Comparison of ENCODE assay signal across 32 cellular contexts in the genomic region with DNA sequence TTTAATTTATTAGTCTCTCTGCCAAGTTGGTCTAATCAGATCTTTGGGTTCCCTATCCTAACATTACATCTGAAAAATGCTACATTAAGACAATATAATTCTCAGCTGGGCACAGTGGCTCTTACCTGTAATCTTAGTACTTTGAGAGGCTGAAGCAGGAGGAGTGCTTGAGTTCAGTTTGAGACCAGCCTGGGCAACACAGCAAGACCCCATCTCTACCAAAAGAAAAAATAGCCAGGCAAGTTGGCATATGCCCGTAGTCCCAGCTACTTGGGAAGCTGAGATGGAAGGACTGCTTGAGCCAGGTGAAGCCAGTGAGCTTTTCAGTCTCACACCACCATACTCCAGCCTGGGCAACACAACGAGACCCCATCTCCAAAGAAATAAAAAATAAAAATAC.
"Had no signal": no experiment of that assay in that cellular context is flagged by ENCODE, and none has a peak within 500 bp of the region (broad histone marks: within the 10 kb centered on the region; RNA-seq: fewer than 3 reads in every experiment).

No MANE protein-coding gene starts in this region.

- H3K27ac ChIP-seq: adrenal gland, body of pancreas, esophagus muscularis mucosa, foreskin keratinocyte, gastrocnemius medialis, heart left ventricle had no signal

- H3K36me3 ChIP-seq: adrenal gland, esophagus muscularis mucosa, gastrocnemius medialis, heart left ventricle had no signal

- DNase-seq: activated CD4-positive, alpha-beta memory T cell treated with anti-CD3 and anti-CD28 coated beads, Interleukin-2, amount 10 ng/mL, durations not matched to agents 7 days and 5 days; activated CD4-positive, alpha-beta T cell treated with anti-CD3 and anti-CD28 coated beads for 1 hour; activated CD4-positive, alpha-beta T cell treated with anti-CD3 and anti-CD28 coated beads for 4 hours; activated CD4-positive, alpha-beta T cell treated with anti-CD3 and anti-CD28 coated beads, Interleukin-2, amount 10 ng/mL, durations not matched to agents 7 days and 5 days; activated CD4-positive, alpha-beta T cell treated with anti-CD3 and anti-CD28 coated beads, Interleukin-2, amount 50 U/mL, for 4 hours; activated CD8-positive, alpha-beta memory T cell treated with anti-CD3 and anti-CD28 coated beads, Interleukin-2, amount 50 U/mL, for 48 hours; activated gamma-delta T cell; activated naive CD4-positive, alpha-beta T cell treated with anti-CD3 and anti-CD28 coated beads, Interleukin-2, amount 50 U/mL, for 16 hours; activated naive CD4-positive, alpha-beta T cell treated with Interleukin-2 at 50 U/mL for 16 hours; activated naive CD8-positive, alpha-beta T cell treated with anti-CD3 and anti-CD28 coated beads for 36 hours; activated naive CD8-positive, alpha-beta T cell treated with anti-CD3 and anti-CD28 coated beads, Interleukin-2, amount 50 U/mL, for 24 hours; activated T-cell treated with anti-CD3 and anti-CD28 coated beads for 4 hours; activated T-cell treated with anti-CD3 and anti-CD28 coated beads, Interleukin-2, amount 50 U/mL, for 24 hours; activated T-cell treated with anti-CD3 and anti-CD28 coated beads, Interleukin-2, amount 50 U/mL, for 72 hours; adrenal gland; amygdala; aorta; body of pancreas; caudate nucleus; cortex of kidney; dermis blood vessel endothelial cell; effector CD4-positive, alpha-beta T cell; effector memory CD8-positive, alpha-beta T cell; erythroblast; foreskin keratinocyte; gastrocnemius medialis; glutamatergic neuron; heart left ventricle; T-helper 1 cell; T-helper 17 cell; T1000 had no signal

- H3K4me1 ChIP-seq: adrenal gland, body of pancreas had no signal

- H3K4me3 ChIP-seq: adrenal gland, body of pancreas, esophagus muscularis mucosa, gastrocnemius medialis, heart left ventricle had no signal

- H3K27me3 ChIP-seq: adrenal gland, body of pancreas, esophagus muscularis mucosa, foreskin keratinocyte, gastrocnemius medialis, heart left ventricle had no signal

- H3K9me3 ChIP-seq: adrenal gland, body of pancreas, esophagus muscularis mucosa, gastrocnemius medialis, heart left ventricle had no signal
